ENCODE assay signal across 9 cellular contexts in the genomic region with DNA sequence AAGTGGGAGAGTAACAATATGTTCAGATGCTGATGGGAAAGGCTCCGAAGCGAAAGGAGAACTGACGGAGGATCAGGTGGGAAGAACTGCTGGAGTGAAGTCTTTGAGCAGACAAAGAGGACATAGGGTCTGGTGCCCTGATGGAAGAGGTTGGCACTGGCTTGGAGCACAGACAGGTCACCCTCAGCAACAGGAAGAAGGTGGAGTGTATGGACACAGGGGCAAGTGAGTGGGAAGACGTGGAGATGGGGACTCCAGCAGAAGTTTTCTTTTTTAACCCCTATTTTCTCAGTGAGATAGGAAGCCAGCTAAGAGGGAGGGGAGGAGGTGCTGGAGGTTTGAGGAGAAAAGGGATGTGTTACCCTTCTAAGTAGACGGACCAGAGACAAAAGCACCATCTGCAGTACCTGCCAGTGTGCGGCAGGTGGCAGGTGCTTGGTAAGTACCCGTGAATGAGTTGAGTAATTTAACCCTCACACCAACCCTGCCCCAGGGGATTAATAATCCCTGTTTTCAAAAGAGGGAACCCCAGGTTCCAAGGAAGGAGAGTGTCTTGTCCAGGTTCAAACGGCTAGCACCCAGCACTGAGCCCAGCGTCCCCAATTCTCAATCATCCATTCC. TPM values are rescaled to one million over a fixed set of nuclear protein-coding genes. Genes with fewer than 3 reads are reported as not detected.
A peak's percentile ranks its signal among the peaks of the same experiment; 100 is the strongest.
DNase-seq lines count a peak whose midpoint lies in the region; ATAC-seq and TF ChIP-seq lines count a peak whose summit lies in the region.
"Had no signal": no experiment of that assay in that cellular context is flagged by ENCODE, and none has a peak within 500 bp of the region (broad histone marks: within the 10 kb centered on the region; RNA-seq: fewer than 3 reads in every experiment).

No MANE protein-coding gene starts in this region.

- H3K27ac Mint-ChIP-seq in H9, result no peak overlapping the region; a peak in 1 of 7 replicates
- no peak overlapping the region for H3K27ac Mint-ChIP-seq in glutamatergic neuron (ENCODE audit: unreplicated experiment)

- H3K23me2 ChIP-seq in H9 (ENCODE audit: insufficient read length, low read depth, low read length, poor library complexity, severe bottlenecking), result no peaks in the 10 kb centered on the region

- no peak overlapping the region for H2BK120ac ChIP-seq in H9 (ENCODE audit: low read depth, low read length, poor library complexity, severe bottlenecking)

- peaks cover 0 to 2% (median 0%) of the 10 kb centered on the region in 3 experiments; a peak in 1 of 7 replicates for H3K36me3 Mint-ChIP-seq in H9 (ENCODE audit: insufficient read depth in 1 of 3, low read depth in 3 of 3)
- peaks cover 4% of the 10 kb centered on the region for H3K36me3 Mint-ChIP-seq in glutamatergic neuron (ENCODE audit: unreplicated experiment)

- H3K4ac ChIP-seq in H9 (ENCODE audit: low read depth, low read length), result no peak overlapping the region

- WGBS in H9 (ENCODE audit: extremely low coverage, insufficient read length, low lambda C conversion rate), result no CpG with 5 or more reads among the region's 9 CpGs

- no peak for ATAC-seq in GM19463 (IDR thresholded peaks at IDR 0.05; ENCODE audit: unreplicated experiment)
- no peak for ATAC-seq in HG03045 (IDR thresholded peaks at IDR 0.05; ENCODE audit: unreplicated experiment)

- H3K4me2 ChIP-seq in H9 (ENCODE audit: insufficient read depth, insufficient read length, low read length), result no peak overlapping the region

- no peak overlapping the region for H3K14ac ChIP-seq in H9 (ENCODE audit: insufficient read depth, low read length)

- H3K27me3 ChIP-seq in BE2C (peaks cover 14% of the 10 kb centered on the region; the same call in 1 of the 2 replicates), H9 (ENCODE audit: insufficient read depth, low read length) (no peaks in the 10 kb centered on the region; the same call in 1 of the 2 replicates)

- no peak overlapping the region for H3K4me3 ChIP-seq in BE2C (ENCODE audit: low read depth, low read length)

- no peak overlapping the region for H4K91ac ChIP-seq in H9 (ENCODE audit: insufficient read length, low read depth, low read length)

- no peak for DNase-seq in BE2C
- DNase-seq in H9, result peak; percentile 78
- peak; percentile 62 for DNase-seq in RPMI8226
- no peak for DNase-seq in glutamatergic neuron
- DNase-seq in activated T-cell treated with anti-CD3 and anti-CD28 coated beads, Interleukin-2, amount 50 U/mL, for 48 hours, result no peak
- DNase-seq in NCI-H2227 treated with DMSO at 0.1 percent for 48 hours (lab: John Stamatoyannopoulos, UW), result no peak
- DNase-seq: activated CD4-positive, alpha-beta T cell treated with anti-CD3 and anti-CD28 coated beads for 4 hours had no signal

- H3K4me1 Mint-ChIP-seq in H9 (peaks cover 3 to 4% of the 10 kb centered on the region in 2 experiments; a peak in 3 of 4 replicates), glutamatergic neuron (ENCODE audit: low read depth, unreplicated experiment) (no peaks in the 10 kb centered on the region)

- H2BK12ac ChIP-seq in H9 (ENCODE audit: insufficient read length, low read depth, low read length), result no peak overlapping the region

- no peak overlapping the region for H4K5ac ChIP-seq in H9 (ENCODE audit: insufficient read length, low read depth, low read length)

- no peak overlapping the region for H3K4me3 Mint-ChIP-seq in H9
- H3K4me3 Mint-ChIP-seq in glutamatergic neuron (ENCODE audit: unreplicated experiment), result no peak overlapping the region

- H2BK5ac ChIP-seq in H9 (ENCODE audit: insufficient read length, low read length), result no peak overlapping the region

- H3K9ac ChIP-seq in H9 (ENCODE audit: extremely low read depth, insufficient read length, low read length), result no peak overlapping the region

- H2AFZ ChIP-seq in H9 (ENCODE audit: low read length), result no peak overlapping the region

- no peak overlapping the region for H3K27ac ChIP-seq in H9 (ENCODE audit: insufficient read length, low read depth, low read length)

- H3K79me1 ChIP-seq in H9 (ENCODE audit: insufficient read depth, low read depth, low read length, poor library complexity, severe bottlenecking), result no peaks in the 10 kb centered on the region

- H3K4me1 ChIP-seq in BE2C (no peaks in the 10 kb centered on the region), H9 (ENCODE audit: insufficient read depth, low read length) (no peaks in the 10 kb centered on the region)

- H3T11ph ChIP-seq in H9 (ENCODE audit: low read length), result no peak overlapping the region

- no peak overlapping the region for H2BK20ac ChIP-seq in H9 (ENCODE audit: low read depth, low read length, poor library complexity, severe bottlenecking)

- no peaks in the 10 kb centered on the region for H3K36me3 ChIP-seq in BE2C

- no peak overlapping the region for H4K8ac ChIP-seq in H9 (replicated peaks; ENCODE audit: insufficient read length, low read depth, low read length)

- H3K9me3 ChIP-seq in BE2C (no peaks in the 10 kb centered on the region), H9 (ENCODE audit: control insufficient read depth, low read depth, low read length) (no peaks in the 10 kb centered on the region)

- no peak overlapping the region for H2AK5ac ChIP-seq in H9 (ENCODE audit: insufficient read length, low read length)

- H3K23ac ChIP-seq in H9 (ENCODE audit: insufficient read length, low read depth, low read length), result no peak overlapping the region

- H3K18ac ChIP-seq in H9 (ENCODE audit: insufficient read length, low read depth, low read length), result no peak overlapping the region

- H3K9me3 Mint-ChIP-seq in H9 (peaks cover 0 to 27% of the 10 kb centered on the region in 2 experiments; a peak in 3 of 5 replicates), glutamatergic neuron (ENCODE audit: unreplicated experiment) (peaks cover 4% of the 10 kb centered on the region)

- no peaks in the 10 kb centered on the region for H3K79me2 ChIP-seq in H9 (ENCODE audit: insufficient read depth, low read length)

- no peak overlapping the region for H3K56ac ChIP-seq in H9 (ENCODE audit: insufficient read length, low read depth, low read length)

- no peaks in the 10 kb centered on the region for H4K20me1 ChIP-seq in H9 (ENCODE audit: control insufficient read depth, insufficient read depth, insufficient read length)

- H3K27me3 Mint-ChIP-seq in H9 (ENCODE audit: low read depth), result peaks cover 67% of the 10 kb centered on the region
- peaks cover 3% of the 10 kb centered on the region for H3K27me3 Mint-ChIP-seq in glutamatergic neuron (ENCODE audit: unreplicated experiment)

- H2BK15ac ChIP-seq in H9 (ENCODE audit: low read depth, low read length), result no peak overlapping the region

- TF ChIP-seq CTCF in BE2C (IDR thresholded peaks at IDR 0.05; ENCODE audit: low read depth, low read length) (peak; percentile 34), H9 (conservative IDR thresholded peaks at IDR 0.05) (peak; percentile 76), glutamatergic neuron (IDR thresholded peaks at IDR 0.05; ENCODE audit: partially characterized antibody, unreplicated experiment) (peak; percentile 44)

RNA-seq across cellular contexts. Expression of gene HAS1, which starts 11.2 kb away (rescaled TPM):
- polyA plus RNA-seq in BE2C (2012; ENCODE audit: insufficient read depth, insufficient read length, low read depth), result not detected
- 0.53 and 0.70 TPM in 2 replicates for total RNA-seq in H9 (2021)
- total RNA-seq in glutamatergic neuron (ENCODE audit: unreplicated experiment), result 4.4 TPM

RNA-seq across cellular contexts. Expression of gene SPACA6, which starts 19.4 kb away (rescaled TPM):
- polyA plus RNA-seq in BE2C (2012; ENCODE audit: insufficient read depth, insufficient read length, low read depth), result 3.6 TPM
- total RNA-seq in H9 (2021), result 16.0 and 18.9 TPM in 2 replicates
- total RNA-seq in glutamatergic neuron (ENCODE audit: unreplicated experiment), result 27.2 TPM

RNA-seq across cellular contexts. Expression of gene FPR1, which starts 39.1 kb away (rescaled TPM):
- 0.77 TPM for polyA plus RNA-seq in BE2C (2012; ENCODE audit: insufficient read depth, insufficient read length, low read depth)
- not detected in 2 replicates for total RNA-seq in H9 (2021)
- not detected for total RNA-seq in glutamatergic neuron (ENCODE audit: unreplicated experiment)

RNA-seq across cellular contexts. Expression of gene FPR2, which starts 48.4 kb away (rescaled TPM):
- not detected for polyA plus RNA-seq in BE2C (2012; ENCODE audit: insufficient read depth, insufficient read length, low read depth)
- total RNA-seq in H9 (2021) (not detected in 2 replicates), glutamatergic neuron (ENCODE audit: unreplicated experiment) (not detected)

Comparison
In these comparisons a context has a peak if more than half of its experiments do, and no peak if none do; other contexts are left out.
1. DNase-seq: peak in H9 (single experiment) and RPMI8226 (single experiment); none in BE2C (single experiment), glutamatergic neuron (single experiment), activated T-cell treated with anti-CD3 and anti-CD28 coated beads, Interleukin-2, amount 50 U/mL, for 48 hours (0 of 2) and NCI-H2227 treated with DMSO at 0.1 percent for 48 hours (single experiment).
2. Peak in every context shown above with its lines, with median percentiles within 50 percentile points of each other: CTCF ChIP-seq.